20 cellular contexts compared by ENCODE assay signal in genomic region chr11:115162919-115163318, GRCh38.
A peak's percentile ranks its signal among the peaks of the same experiment; 100 is the strongest.
DNase-seq lines count a peak whose midpoint lies in the region; ATAC-seq, FAIRE-seq and TF ChIP-seq lines count a peak whose summit lies in the region.
"Had no signal": no experiment of that assay in that cellular context is flagged by ENCODE, and none has a peak within 500 bp of the region (broad histone marks: within the 10 kb centered on the region; RNA-seq: fewer than 3 reads in every experiment).

No MANE protein-coding gene starts in this region.

- ATAC-seq in HepG2: no peak
- ATAC-seq: CD8-positive, alpha-beta T cell had no signal

- H3K9me3 Mint-ChIP-seq in astrocyte (ENCODE audit: unreplicated experiment): peaks cover 4% of the 10 kb centered on the region
- H3K9me3 Mint-ChIP-seq: CD8-positive, alpha-beta T cell; IgD-negative memory B cell had no signal

- no peak overlapping the region for H2AFZ ChIP-seq in astrocyte (ENCODE audit: low read depth, low read length)
- no peak overlapping the region for H2AFZ ChIP-seq in HepG2 (ENCODE audit: low read length)
- H2AFZ ChIP-seq: GM23248 had no signal

- TF ChIP-seq RAD21 in HepG2 (CRISPR knock-in tag; IDR thresholded peaks at IDR 0.05): no peak

- no peak for FAIRE-seq in astrocyte (lab: Jason Lieb, UNC)
- FAIRE-seq in HepG2 (lab: Jason Lieb, UNC): no peak
- FAIRE-seq: D721Med, G401.6, GM12891 had no signal

- H3K4me3 Mint-ChIP-seq in astrocyte (ENCODE audit: unreplicated experiment): no peak overlapping the region
- H3K4me3 Mint-ChIP-seq: CD8-positive, alpha-beta T cell; IgD-negative memory B cell had no signal

- peak overlapping the region; percentile 47 for H3K27ac Mint-ChIP-seq in astrocyte (ENCODE audit: unreplicated experiment)
- H3K27ac Mint-ChIP-seq: CD8-positive, alpha-beta T cell had no signal

- no peak overlapping the region for H3K9ac ChIP-seq in BLaER1 treated with 17β-estradiol and CSF1 and Interleukin-3, amounts not matched to agents 10 nM and 100 nM
- H3K9ac ChIP-seq in astrocyte (ENCODE audit: low read length) (no peak overlapping the region), HepG2 (ENCODE audit: insufficient read depth, low read depth, low read length) (no peak overlapping the region)
- H3K9ac ChIP-seq: GM23248 had no signal

- in situ Hi-C loops in HepG2 (cut with HindIII; ENCODE audit: extremely low pct_ligation_motif_present, low pct_unique_long_range_greater_than_20kb): no loop called here

- H3K27me3 ChIP-seq in BLaER1 treated with 17β-estradiol and CSF1 and Interleukin-3, amounts not matched to agents 10 nM and 100 nM: no peaks in the 10 kb centered on the region
- peaks cover 12% of the 10 kb centered on the region for H3K27me3 ChIP-seq in astrocyte (ENCODE audit: insufficient read depth, low read length)
- H3K27me3 ChIP-seq in HepG2 (ENCODE audit: control insufficient read depth in 1 of 2, insufficient read depth in 2 of 2, low read length in 2 of 2): peaks cover 1 to 3% of the 10 kb centered on the region in 2 experiments; a peak in 2 of 5 replicates
- no peaks in the 10 kb centered on the region for H3K27me3 ChIP-seq in ovary

- H3K36me3 ChIP-seq in BLaER1 treated with 17β-estradiol and CSF1 and Interleukin-3, amounts not matched to agents 10 nM and 100 nM: no peaks in the 10 kb centered on the region
- H3K36me3 ChIP-seq in astrocyte (ENCODE audit: insufficient read depth, low read length): no peaks in the 10 kb centered on the region
- no peaks in the 10 kb centered on the region for H3K36me3 ChIP-seq in HepG2 (replicated peaks in 1 of 2; ENCODE audit: control insufficient read depth in 1 of 2, insufficient read depth in 2 of 2, low read length in 2 of 2)
- H3K36me3 ChIP-seq in ovary: no peaks in the 10 kb centered on the region

- POLR2A ChIA-PET in HepG2 (lab: Yijun Ruan, JAX): no interaction called here

- BruUV-seq in HepG2 (replicated peaks; lab: Mats Ljungman, UMichigan): no TSS peak

- H3K4me1 Mint-ChIP-seq in astrocyte (ENCODE audit: low read depth, unreplicated experiment): peaks cover 10% of the 10 kb centered on the region

- peaks cover 28% of the 10 kb centered on the region for H3K27me3 Mint-ChIP-seq in astrocyte (ENCODE audit: low read depth, unreplicated experiment)

- no peaks in the 10 kb centered on the region for H3K9me3 ChIP-seq in BLaER1 treated with 17β-estradiol and CSF1 and Interleukin-3, amounts not matched to agents 10 nM and 100 nM (replicated peaks in 1 of 11)
- H3K9me3 ChIP-seq in astrocyte (ENCODE audit: insufficient read depth, low read depth, low read length) (no peaks in the 10 kb centered on the region), HepG2 (ENCODE audit: low read length) (no peaks in the 10 kb centered on the region), ovary (no peaks in the 10 kb centered on the region)

- TF ChIP-seq CTCF in astrocyte (IDR thresholded peaks at IDR 0.05; ENCODE audit: insufficient read depth, low read depth, low read length) (no peak), HepG2 (CRISPR knock-in tag; IDR thresholded peaks at IDR 0.05) (no peak), ovary (IDR thresholded peaks at IDR 0.05) (no peak)

- H4K20me1 ChIP-seq in BLaER1 treated with 17β-estradiol and CSF1 and Interleukin-3, amounts not matched to agents 10 nM and 100 nM: no peaks in the 10 kb centered on the region
- H4K20me1 ChIP-seq in astrocyte (ENCODE audit: insufficient read depth, low read length): no peaks in the 10 kb centered on the region
- H4K20me1 ChIP-seq in HepG2 (ENCODE audit: insufficient read depth, low read length): no peaks in the 10 kb centered on the region

- no peak for DNase-seq in astrocyte (ENCODE audit: low read depth)
- peak; percentile 20 for DNase-seq in epithelial cell of prostate (ENCODE audit: low read depth, low spot score)
- peak; percentile 6 for DNase-seq in mesenteric fat pad (ENCODE audit: low spot score)
- DNase-seq in activated T-cell treated with anti-CD3 and anti-CD28 coated beads, Interleukin-2, amount 50 U/mL, for 48 hours: no peak
- DNase-seq in HepG2 (ENCODE audit: low spot score): no peak
- DNase-seq in ovary: no peak
- DNase-seq: ACHN; CD8-positive, alpha-beta T cell; COR-L47; DMS153; DMS79 treated with DMSO at 0.1 percent for 48 hours; EL; GM23248; H7 had no signal

- no peaks in the 10 kb centered on the region for H3K36me3 Mint-ChIP-seq in astrocyte (ENCODE audit: low read depth, unreplicated experiment)
- H3K36me3 Mint-ChIP-seq: CD8-positive, alpha-beta T cell; IgD-negative memory B cell had no signal

- H3K27ac ChIP-seq in BLaER1 treated with 17β-estradiol and CSF1 and Interleukin-3, amounts not matched to agents 10 nM and 100 nM: peak overlapping the region in 1 of 11 experiments; percentile 91; a peak in 1 of 22 replicates
- no peak overlapping the region for H3K27ac ChIP-seq in astrocyte (ENCODE audit: low read depth, low read length)
- H3K27ac ChIP-seq in epithelial cell of prostate: no peak overlapping the region
- H3K27ac ChIP-seq in HepG2 (ENCODE audit: extremely low read length, insufficient read depth, low read length): no peak overlapping the region
- no peak overlapping the region for H3K27ac ChIP-seq in ovary
- H3K27ac ChIP-seq: C4-2B, GM23248 had no signal

- CTCF ChIA-PET in HepG2 (lab: Yijun Ruan, JAX; ENCODE audit: low intra/inter-chr PET ratio, low total read pairs): no interaction called here

- H3K4me2 ChIP-seq in BLaER1 treated with 17β-estradiol and CSF1 and Interleukin-3, amounts not matched to agents 10 nM and 100 nM: peak overlapping the region in 6 of 11 experiments; percentile 43 to 72 (median 54); a peak in 9 of 22 replicates
- H3K4me2 ChIP-seq in astrocyte (ENCODE audit: low read length) (no peak overlapping the region), HepG2 (ENCODE audit: low read depth, low read length) (no peak overlapping the region)

- H3K79me2 ChIP-seq in astrocyte (ENCODE audit: insufficient read depth, low read length): no peaks in the 10 kb centered on the region
- H3K79me2 ChIP-seq in HepG2 (ENCODE audit: insufficient read depth, low read length): no peaks in the 10 kb centered on the region

- peaks cover 31 to 74% (median 57%) of the 10 kb centered on the region in 10 experiments for H3K4me1 ChIP-seq in BLaER1 treated with 17β-estradiol and CSF1 and Interleukin-3, amounts not matched to agents 10 nM and 100 nM
- peaks cover 3% of the 10 kb centered on the region for H3K4me1 ChIP-seq in astrocyte (ENCODE audit: insufficient read depth, low read length)
- peaks cover 5% of the 10 kb centered on the region for H3K4me1 ChIP-seq in HepG2 (ENCODE audit: insufficient read depth, low read length)
- H3K4me1 ChIP-seq in ovary (ENCODE audit: insufficient read depth): peaks cover 2% of the 10 kb centered on the region

- intact Hi-C loops in HepG2 (cut with micrococcal nuclease; ENCODE audit: unreplicated experiment): no loop called here
- intact Hi-C loops in ovary (cut with DNase I): no loop called here

- TF ChIP-seq POLR2A in HepG2 (IDR thresholded peaks at IDR 0.05; ENCODE audit: insufficient read depth in 1 of 2, low read depth in 2 of 2, low read length in 2 of 2) (no peak), ovary (IDR thresholded peaks at IDR 0.05) (no peak)

- 48% methylated on average over 2 of the region's 2 CpGs for WGBS in HepG2 (ENCODE audit: low lambda C conversion rate)
- 87 to 91% (median 89%) methylated on average over 2 of the region's 2 CpGs for WGBS in ovary, 3 donors

- H3K4me3 ChIP-seq in BLaER1 treated with 17β-estradiol and CSF1 and Interleukin-3, amounts not matched to agents 10 nM and 100 nM: no peak overlapping the region
- H3K4me3 ChIP-seq in astrocyte (ENCODE audit: insufficient read depth, low read depth, low read length) (no peak overlapping the region), HepG2 (replicated peaks in 1 of 3; ENCODE audit: insufficient read depth in 1 of 3, low read depth in 2 of 3, low read length in 3 of 3) (no peak overlapping the region), ovary (no peak overlapping the region)
- H3K4me3 ChIP-seq: GM23248 had no signal

- TF ChIP-seq EP300 in HepG2 (IDR thresholded peaks at IDR 0.05; ENCODE audit: low read depth in 2 of 2, low read length in 2 of 2) (no peak), HepG2 (CRISPR knock-in tag; IDR thresholded peaks at IDR 0.05; ENCODE audit: borderline replicate concordance) (no peak), ovary (IDR thresholded peaks at IDR 0.05) (no peak)

TF ChIP-seq in HepG2, 621 proteins besides CTCF, POLR2A, EP300 and RAD21 (continues in another document):
- TF ChIP-seq STAT6 (CRISPR knock-in tag; IDR thresholded peaks at IDR 0.05; ENCODE audit: borderline replicate concordance) (no peak), CSRNP2 (CRISPR knock-in tag; conservative IDR thresholded peaks at IDR 0.05; ENCODE audit: low read depth) (no peak), ZNF670 (CRISPR knock-in tag; IDR thresholded peaks at IDR 0.05; ENCODE audit: borderline replicate concordance) (no peak)

Comparison
In these comparisons a context has a peak if more than half of its experiments do, and no peak if none do; other contexts are left out.
1. H3K4me2 ChIP-seq: peak in BLaER1 treated with 17β-estradiol and CSF1 and Interleukin-3, amounts not matched to agents 10 nM and 100 nM (6 of 11); none in astrocyte (single experiment) and HepG2 (single experiment).
2. DNase-seq: peak in epithelial cell of prostate (single experiment) and mesenteric fat pad (single experiment); none in astrocyte (single experiment), activated T-cell treated with anti-CD3 and anti-CD28 coated beads, Interleukin-2, amount 50 U/mL, for 48 hours (0 of 2), HepG2 (single experiment) and ovary (0 of 5).